Comparison of ENCODE assay signal across 8 cellular contexts in the genomic region with DNA sequence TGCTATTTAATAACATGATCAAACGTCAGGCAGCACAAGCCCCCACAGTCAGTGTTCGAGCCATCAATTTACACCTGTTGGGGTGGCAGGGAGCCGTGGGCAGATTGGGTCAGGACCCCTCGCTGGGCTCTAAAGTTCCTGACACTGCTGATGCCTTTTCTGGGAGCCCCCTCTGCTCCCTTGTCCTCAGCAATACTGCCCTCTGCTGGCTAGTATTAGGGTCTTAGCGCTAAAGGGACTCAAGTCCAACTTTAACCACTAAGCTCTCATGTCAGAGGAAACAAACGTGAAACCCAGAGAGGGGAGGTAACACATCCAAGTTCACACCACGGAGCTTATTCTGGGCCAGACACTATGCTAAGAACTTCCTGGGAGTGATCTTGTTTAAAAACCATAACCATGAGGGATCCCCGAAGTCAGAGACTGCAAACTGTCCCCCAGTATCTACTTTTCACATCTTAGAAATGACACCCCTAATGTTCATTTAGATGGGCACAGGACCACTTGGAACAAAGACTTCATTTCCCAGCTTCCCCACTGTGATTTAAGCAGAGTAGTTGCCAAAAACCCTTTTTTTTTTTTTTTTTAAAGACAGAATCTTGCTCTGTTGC. TPM values are rescaled to one million over a fixed set of nuclear protein-coding genes. Genes with fewer than 3 reads are reported as not detected.
A peak's percentile ranks its signal among the peaks of the same experiment; 100 is the strongest.
DNase-seq lines count a peak whose midpoint lies in the region; ATAC-seq and TF ChIP-seq lines count a peak whose summit lies in the region.

No MANE protein-coding gene starts in this region.

- no peaks in the 10 kb centered on the region for H3K4me1 Mint-ChIP-seq in activated B cell treated with CpG ODN at 0.5 μM for 24 hours

- H3K27me3 ChIP-seq in prostate gland (replicated peaks; ENCODE audit: insufficient read depth): no peaks in the 10 kb centered on the region

- H3K9me3 ChIP-seq in prostate gland: no peaks in the 10 kb centered on the region

- H3K36me3 ChIP-seq in prostate gland: no peaks in the 10 kb centered on the region

- POLR2A ChIA-PET in activated B cell treated with CpG ODN at 0.5 μM for 24 hours (lab: Charles Lee): interaction anchor here (0.7 kb wide), 1 partner anchor 460 kb away, joined by 3 read pairs; no protein-coding TSS in a partner anchor

- no peaks in the 10 kb centered on the region for H3K27me3 Mint-ChIP-seq in activated B cell treated with CpG ODN at 0.5 μM for 24 hours

- H3K36me3 Mint-ChIP-seq in activated B cell treated with CpG ODN at 0.5 μM for 24 hours (ENCODE audit: low read depth): peaks cover 39% of the 10 kb centered on the region

- DNase-seq in AG09309 (ENCODE audit: low read depth) (peak; percentile 17), GM12865 (ENCODE audit: low read depth) (peak; percentile 74), NCI-H128 (lab: John Stamatoyannopoulos, UW; ENCODE audit: unreplicated experiment) (peak; percentile 38), activated B cell treated with CpG ODN at 0.5 μM for 24 hours (no peak), foreskin melanocyte (peak; percentile 44), prostate gland (ENCODE audit: low spot score) (no peak)

- H3K27ac ChIP-seq in prostate gland: no peak overlapping the region

- peak; percentile 42 for ATAC-seq in activated B cell treated with CpG ODN at 0.5 μM for 24 hours (ENCODE audit: low read depth)
- ATAC-seq in HG03108 (IDR thresholded peaks at IDR 0.05; ENCODE audit: unreplicated experiment): no peak
- ATAC-seq in HG03378 (IDR thresholded peaks at IDR 0.05; ENCODE audit: unreplicated experiment): no peak

- intact Hi-C loops in activated B cell treated with CpG ODN at 0.5 μM for 24 hours (cut with micrococcal nuclease) (loop anchor here (1.0 kb wide), 3 partner anchors 461 to 853 kb away; no protein-coding TSS in a partner anchor), prostate gland (cut with DNase I) (loop anchor here (2.0 kb wide), 1 partner anchor 461 kb away; no protein-coding TSS in a partner anchor)

- H3K4me3 Mint-ChIP-seq in activated B cell treated with CpG ODN at 0.5 μM for 24 hours: no peak overlapping the region

- H3K4me3 ChIP-seq in AG09309 (ENCODE audit: control insufficient read depth, low read depth, low read length): no peak overlapping the region
- no peak overlapping the region for H3K4me3 ChIP-seq in GM12865 (ENCODE audit: low read depth, low read length)
- H3K4me3 ChIP-seq in prostate gland: no peak overlapping the region

- H3K27ac Mint-ChIP-seq in activated B cell treated with CpG ODN at 0.5 μM for 24 hours: no peak overlapping the region

- H3K4me1 ChIP-seq in prostate gland (replicated peaks): no peaks in the 10 kb centered on the region

- no peak for TF ChIP-seq POLR2A in prostate gland (IDR thresholded peaks at IDR 0.05)

- CTCF ChIA-PET in activated B cell treated with CpG ODN at 0.5 μM for 24 hours (lab: Charles Lee): interaction anchor here (0.6 to 5.3 kb wide), 11 partner anchors 9 to 852 kb away, joined by 3 to 76 read pairs (median 3); no protein-coding TSS in a partner anchor

- no peaks in the 10 kb centered on the region for H3K9me3 Mint-ChIP-seq in activated B cell treated with CpG ODN at 0.5 μM for 24 hours

- TF ChIP-seq CTCF in AG09309 (IDR thresholded peaks at IDR 0.05; ENCODE audit: control insufficient read depth, insufficient read depth, low read depth, low read length, missing control alignments) (peak; percentile 89), GM12865 (IDR thresholded peaks at IDR 0.05; ENCODE audit: insufficient read depth, low read depth, low read length, missing control alignments) (peak; percentile 69), activated B cell treated with CpG ODN at 0.5 μM for 24 hours (IDR thresholded peaks at IDR 0.05) (no peak), prostate gland (IDR thresholded peaks at IDR 0.05) (peak; percentile 37 to 61 (median 40))

- WGBS in prostate gland: 39% methylated on average over 8 of the region's 8 CpGs

RNA-seq across cellular contexts. Expression of gene ANKS6, which starts 20.4 kb away (rescaled TPM):
- total RNA-seq in activated B cell treated with CpG ODN at 0.5 μM for 24 hours: 12.1 and 14.8 TPM in 2 replicates
- 10 to 100 TPM; 11.6 to 18.8 TPM for total RNA-seq in prostate gland

RNA-seq across cellular contexts. Expression of gene GALNT12, which starts 31.5 kb away (rescaled TPM):
- total RNA-seq in activated B cell treated with CpG ODN at 0.5 μM for 24 hours (2.0 and 2.5 TPM in 2 replicates), prostate gland (10 to 100 TPM in 1 of 2 donors, 1 to 10 TPM in 1; 9.0 to 10.2 TPM)

Comparison
In these comparisons a context has a peak if more than half of its experiments do, and no peak if none do; other contexts are left out.
1. DNase-seq: peak in AG09309 (single experiment), GM12865 (single experiment), NCI-H128 (single experiment) and foreskin melanocyte (single experiment); none in activated B cell treated with CpG ODN at 0.5 μM for 24 hours (single experiment) and prostate gland (single experiment).